Comparison of ENCODE assay signal across 28 cellular contexts in the genomic region with DNA sequence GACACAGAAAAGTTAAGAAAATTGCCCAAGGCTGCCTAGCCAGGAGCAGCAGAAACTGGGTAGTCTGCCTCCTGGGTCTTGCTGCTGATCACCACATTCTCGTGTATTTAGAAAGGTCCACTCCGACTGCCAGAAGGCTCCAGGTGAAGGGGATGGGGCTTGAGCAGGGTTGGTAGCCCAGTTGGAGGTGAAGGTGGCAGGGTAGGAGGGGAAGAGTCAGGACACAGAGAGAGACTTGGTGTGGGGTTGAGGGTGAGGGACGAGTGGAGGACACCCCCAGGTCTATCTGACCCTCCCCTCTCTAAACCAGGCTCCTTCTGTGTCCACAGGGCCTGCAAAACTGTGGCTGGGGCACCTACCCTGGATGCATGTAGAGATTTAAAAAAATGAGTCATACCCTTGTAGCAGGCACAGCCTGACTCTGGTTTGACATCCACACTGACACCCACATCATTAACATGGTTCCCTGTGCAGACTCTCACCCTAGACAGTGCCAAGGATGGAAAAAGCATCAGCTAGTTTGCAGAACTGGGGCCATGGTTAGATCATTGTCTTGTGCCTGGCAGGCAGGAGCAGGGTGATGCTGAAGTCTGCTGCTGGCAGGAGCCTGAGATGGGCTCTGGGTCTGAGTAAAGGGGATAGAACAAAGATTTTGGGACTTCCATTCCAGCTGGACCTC.
A peak's percentile ranks its signal among the peaks of the same experiment; 100 is the strongest.
DNase-seq lines count a peak whose midpoint lies in the region; ATAC-seq and TF ChIP-seq lines count a peak whose summit lies in the region.
"Had no signal": no experiment of that assay in that cellular context is flagged by ENCODE, and none has a peak within 500 bp of the region (broad histone marks: within the 10 kb centered on the region; RNA-seq: fewer than 3 reads in every experiment).

No MANE protein-coding gene starts in this region.

- no peak overlapping the region for H3K9ac ChIP-seq in mammary epithelial cell (ENCODE audit: insufficient read depth, low read length)
- H3K9ac ChIP-seq in fibroblast of lung (ENCODE audit: insufficient read depth, low read length), result no peak overlapping the region
- no peak overlapping the region for H3K9ac ChIP-seq in trophoblast cell (ENCODE audit: low read length)

- no peaks in the 10 kb centered on the region for H3K36me3 ChIP-seq in mammary epithelial cell (ENCODE audit: insufficient read depth, low read length)
- H3K36me3 ChIP-seq in breast epithelium, result no peaks in the 10 kb centered on the region
- no peaks in the 10 kb centered on the region for H3K36me3 ChIP-seq in fibroblast of lung (ENCODE audit: control insufficient read depth, insufficient read depth, low read length)
- no peaks in the 10 kb centered on the region for H3K36me3 ChIP-seq in trophoblast cell (ENCODE audit: control insufficient read depth in 1 of 2, insufficient read depth in 2 of 2, low read length in 2 of 2)
- no peaks in the 10 kb centered on the region for H3K36me3 ChIP-seq in effector memory CD4-positive, alpha-beta T cell (ENCODE audit: control insufficient read depth, insufficient read depth, low read length)
- H3K36me3 ChIP-seq: gastroesophageal sphincter, left lung, suprapubic skin had no signal

- H2BK5ac ChIP-seq in trophoblast cell (ENCODE audit: low read depth, low read length, poor library complexity), result peak overlapping the region; percentile 3

- peak overlapping the region; percentile 57 for H2BK120ac ChIP-seq in trophoblast cell (ENCODE audit: insufficient read depth, low read length, poor library complexity)

- POLR2A ChIA-PET in activated CD4-positive, alpha-beta T cell treated with anti-CD3 and anti-CD28 coated beads, Interleukin-2, amount 10 ng/mL, durations not matched to agents 7 days and 5 days (lab: Charles Lee), result no interaction called here

- H3K18ac ChIP-seq in trophoblast cell (ENCODE audit: low read length), result no peak overlapping the region

- CTCF ChIA-PET in mammary epithelial cell (lab: Charles Lee; ENCODE audit: low non-redundant PET), result no interaction called here
- CTCF ChIA-PET in activated CD4-positive, alpha-beta T cell treated with anti-CD3 and anti-CD28 coated beads, Interleukin-2, amount 10 ng/mL, durations not matched to agents 7 days and 5 days (lab: Charles Lee), result no interaction called here

- H2AK5ac ChIP-seq in trophoblast cell (ENCODE audit: low read length), result no peak overlapping the region

- H3K27ac ChIP-seq in mammary epithelial cell (ENCODE audit: insufficient read depth, low read depth, low read length), result no peak overlapping the region
- H3K27ac ChIP-seq in breast epithelium, result no peak overlapping the region
- H3K27ac ChIP-seq in fibroblast of lung (ENCODE audit: insufficient read depth, low read length), result no peak overlapping the region
- no peak overlapping the region for H3K27ac ChIP-seq in trophoblast cell (ENCODE audit: low read depth, low read length)
- H3K27ac ChIP-seq in effector memory CD4-positive, alpha-beta T cell (ENCODE audit: insufficient read depth, low read length, poor library complexity, severe bottlenecking), result no peak overlapping the region
- H3K27ac ChIP-seq: gastroesophageal sphincter, left lung, suprapubic skin had no signal

- intact Hi-C loops in mammary epithelial cell (cut with micrococcal nuclease), result loop anchor here (10.0 kb wide), 1 partner anchor 453 kb away; no protein-coding TSS in a partner anchor
- intact Hi-C loops in breast epithelium (cut with DNase I; ENCODE audit: low total_unique reads), result no loop called here

- H3K79me2 ChIP-seq in mammary epithelial cell (ENCODE audit: insufficient read depth, low read length), result no peaks in the 10 kb centered on the region
- no peaks in the 10 kb centered on the region for H3K79me2 ChIP-seq in fibroblast of lung (ENCODE audit: control insufficient read depth, insufficient read depth, low read length)
- H3K79me2 ChIP-seq in trophoblast cell (ENCODE audit: control insufficient read depth, insufficient read depth, low read length, poor library complexity), result peaks cover 3% of the 10 kb centered on the region

- in situ Hi-C loops in mammary epithelial cell (cut with MboI; ENCODE audit: low sequenced_read_pairs in 2 of 2), result no loop called here

- H3K27ac Mint-ChIP-seq in activated CD4-positive, alpha-beta T cell treated with anti-CD3 and anti-CD28 coated beads, Interleukin-2, amount 10 ng/mL, durations not matched to agents 7 days and 5 days, result no peak overlapping the region
- H3K27ac Mint-ChIP-seq: activated CD4-positive, alpha-beta T cell treated with anti-CD3 and anti-CD28 coated beads, Interleukin-2, amount 10 ng/mL, durations not matched to agents 24 days and 14 days; CD4-positive, alpha-beta T cell; immature natural killer cell had no signal

- peak overlapping the region; percentile 68 for H3K4me2 ChIP-seq in mammary epithelial cell (ENCODE audit: insufficient read depth, low read depth, low read length)
- no peak overlapping the region for H3K4me2 ChIP-seq in fibroblast of lung (ENCODE audit: extremely low read depth, insufficient read depth, low read length)
- no peak overlapping the region for H3K4me2 ChIP-seq in trophoblast cell (ENCODE audit: low read length)

- H4K8ac ChIP-seq in trophoblast cell (ENCODE audit: low read depth, low read length), result no peak overlapping the region

- 88% methylated on average over 3 of the region's 3 CpGs for WGBS in mammary epithelial cell (ENCODE audit: low coverage, missing lambda C conversion rate)
- WGBS in trophoblast cell (ENCODE audit: extremely low coverage, insufficient coverage, insufficient read length), result no CpG with 5 or more reads among the region's 3 CpGs

- DNase-seq in mammary epithelial cell, result peak; percentile 23
- no peak for DNase-seq in breast epithelium (ENCODE audit: low spot score in 2 of 2)
- DNase-seq in fibroblast of lung (ENCODE audit: low read depth in 2 of 2), result peak; percentile 6 to 32
- DNase-seq in trophoblast cell, result peak in 1 of 2 donors; percentile 7
- no peak for DNase-seq in activated CD4-positive, alpha-beta T cell treated with anti-CD3 and anti-CD28 coated beads, Interleukin-2, amount 10 ng/mL, durations not matched to agents 7 days and 5 days
- DNase-seq in effector memory CD4-positive, alpha-beta T cell, result no peak
- DNase-seq: activated CD4-positive, alpha-beta T cell treated with anti-CD3 and anti-CD28 coated beads, Interleukin-2, amount 10 ng/mL, durations not matched to agents 24 days and 14 days; activated naive CD4-positive, alpha-beta T cell; activated T-cell treated with anti-CD3 and anti-CD28 coated beads, Interleukin-2, amount 50 U/mL, for 48 hours; CD4-positive, alpha-beta T cell; EL; erythroblast; immature natural killer cell; left lung; NCI-H146; NCI-H524; PC-3; right cardiac atrium; SHP77 treated with DMSO at 0.1 percent for 48 hours; stimulated activated CD4-positive, alpha-beta T cell treated with anti-CD3 and anti-CD28 coated beads, Interleukin-2, amount 100 ng/mL, for 48 hours; SW 1271; T1000 had no signal

- no peaks in the 10 kb centered on the region for H3K4me1 Mint-ChIP-seq in activated CD4-positive, alpha-beta T cell treated with anti-CD3 and anti-CD28 coated beads, Interleukin-2, amount 10 ng/mL, durations not matched to agents 7 days and 5 days
- H3K4me1 Mint-ChIP-seq: activated CD4-positive, alpha-beta T cell treated with anti-CD3 and anti-CD28 coated beads, Interleukin-2, amount 10 ng/mL, durations not matched to agents 24 days and 14 days; immature natural killer cell had no signal

- TF ChIP-seq CTCF in mammary epithelial cell (conservative IDR thresholded peaks at IDR 0.05 in 1 of 2, IDR thresholded peaks at IDR 0.05 in 1 of 2; ENCODE audit: extremely low read depth in 1 of 2, insufficient read depth in 1 of 2, low read depth in 1 of 2, low read length in 2 of 2) (no peak), breast epithelium (IDR thresholded peaks at IDR 0.05) (no peak), fibroblast of lung (conservative IDR thresholded peaks at IDR 0.05 in 1 of 2, IDR thresholded peaks at IDR 0.05 in 1 of 2; ENCODE audit: low read depth in 1 of 2, low read length in 2 of 2) (no peak)

- H3K36me3 Mint-ChIP-seq in activated CD4-positive, alpha-beta T cell treated with anti-CD3 and anti-CD28 coated beads, Interleukin-2, amount 10 ng/mL, durations not matched to agents 7 days and 5 days (ENCODE audit: low read depth), result no peaks in the 10 kb centered on the region
- H3K36me3 Mint-ChIP-seq: brain, immature natural killer cell had no signal

- no peak overlapping the region for H4K12ac ChIP-seq in trophoblast cell (ENCODE audit: low read depth, low read length)

- no peak for TF ChIP-seq POLR2A in breast epithelium (IDR thresholded peaks at IDR 0.05)

- ATAC-seq in GM18858 (IDR thresholded peaks at IDR 0.05; ENCODE audit: unreplicated experiment), result no peak
- no peak for ATAC-seq in HG02938 (IDR thresholded peaks at IDR 0.05; ENCODE audit: unreplicated experiment)
- ATAC-seq: gastroesophageal sphincter, GM12878, left lung, PC-3, right cardiac atrium had no signal

- H3K4me3 ChIP-seq in mammary epithelial cell (replicated peaks in 1 of 3; ENCODE audit: insufficient read depth in 1 of 3, low read depth in 2 of 3, low read length in 3 of 3) (no peak overlapping the region), breast epithelium (no peak overlapping the region), fibroblast of lung (replicated peaks in 1 of 4; ENCODE audit: control extremely low read depth in 1 of 4, insufficient read depth in 1 of 4, low read depth in 3 of 4, low read length in 4 of 4) (no peak overlapping the region), trophoblast cell (ENCODE audit: low read depth, low read length) (no peak overlapping the region)
- no peak overlapping the region for H3K4me3 ChIP-seq in effector memory CD4-positive, alpha-beta T cell (ENCODE audit: insufficient read depth, low read depth, low read length, poor library complexity, severe bottlenecking)
- H3K4me3 ChIP-seq: gastroesophageal sphincter, GM12878, left lung, suprapubic skin had no signal

- peak overlapping the region; percentile 5 for H2BK12ac ChIP-seq in trophoblast cell (ENCODE audit: low read length)

- H3K14ac ChIP-seq in trophoblast cell (ENCODE audit: low read length), result peak overlapping the region; percentile 25

- H3K27me3 ChIP-seq in mammary epithelial cell (ENCODE audit: insufficient read depth, low read length), result no peaks in the 10 kb centered on the region
- H3K27me3 ChIP-seq in breast epithelium, result no peaks in the 10 kb centered on the region
- H3K27me3 ChIP-seq in fibroblast of lung (ENCODE audit: control insufficient read depth, insufficient read depth, low read length), result no peaks in the 10 kb centered on the region
- H3K27me3 ChIP-seq in trophoblast cell (ENCODE audit: insufficient read depth, low read length), result no peaks in the 10 kb centered on the region
- no peaks in the 10 kb centered on the region for H3K27me3 ChIP-seq in effector memory CD4-positive, alpha-beta T cell (replicated peaks; ENCODE audit: control insufficient read depth, insufficient read depth, low read length, poor library complexity, severe bottlenecking)
- H3K27me3 ChIP-seq: gastroesophageal sphincter, suprapubic skin had no signal

- dilution Hi-C loops in mammary epithelial cell (cut with HindIII; ENCODE audit: low sequenced_read_pairs), result no loop called here

- H3K9me3 ChIP-seq in mammary epithelial cell (replicated peaks; ENCODE audit: insufficient read depth, low read length) (no peaks in the 10 kb centered on the region), breast epithelium (no peaks in the 10 kb centered on the region), fibroblast of lung (ENCODE audit: control insufficient read depth, insufficient read depth, low read depth, low read length) (no peaks in the 10 kb centered on the region), trophoblast cell (ENCODE audit: insufficient read depth, low read depth, low read length) (no peaks in the 10 kb centered on the region)
- H3K9me3 ChIP-seq in effector memory CD4-positive, alpha-beta T cell (ENCODE audit: control insufficient read depth, low read length), result no peaks in the 10 kb centered on the region
- H3K9me3 ChIP-seq: gastroesophageal sphincter, left lung, suprapubic skin had no signal

- H3K4me3 Mint-ChIP-seq in activated CD4-positive, alpha-beta T cell treated with anti-CD3 and anti-CD28 coated beads, Interleukin-2, amount 10 ng/mL, durations not matched to agents 7 days and 5 days, result no peak overlapping the region
- H3K4me3 Mint-ChIP-seq: activated CD4-positive, alpha-beta T cell treated with anti-CD3 and anti-CD28 coated beads, Interleukin-2, amount 10 ng/mL, durations not matched to agents 24 days and 14 days; brain; CD4-positive, alpha-beta T cell; immature natural killer cell had no signal

- H3K4ac ChIP-seq in trophoblast cell (ENCODE audit: low read depth, low read length), result no peak overlapping the region

- no peaks in the 10 kb centered on the region for H3K9me3 Mint-ChIP-seq in activated CD4-positive, alpha-beta T cell treated with anti-CD3 and anti-CD28 coated beads, Interleukin-2, amount 10 ng/mL, durations not matched to agents 7 days and 5 days
- H3K9me3 Mint-ChIP-seq: activated CD4-positive, alpha-beta T cell treated with anti-CD3 and anti-CD28 coated beads, Interleukin-2, amount 10 ng/mL, durations not matched to agents 24 days and 14 days; CD4-positive, alpha-beta T cell had no signal

- H4K91ac ChIP-seq in trophoblast cell (ENCODE audit: low read depth, low read length), result peak overlapping the region; percentile 94

- peaks cover 19% of the 10 kb centered on the region for H3K79me1 ChIP-seq in trophoblast cell (ENCODE audit: low read length)

- no TSS peak for BruUV-seq in mammary epithelial cell (replicated peaks; lab: Mats Ljungman, UMichigan)

- no peak overlapping the region for H2AFZ ChIP-seq in mammary epithelial cell (ENCODE audit: low read depth, low read length)
- no peak overlapping the region for H2AFZ ChIP-seq in fibroblast of lung (ENCODE audit: low read length)
- no peak overlapping the region for H2AFZ ChIP-seq in trophoblast cell (ENCODE audit: insufficient read depth, low read length, poor library complexity)

- H3K27me3 Mint-ChIP-seq in activated CD4-positive, alpha-beta T cell treated with anti-CD3 and anti-CD28 coated beads, Interleukin-2, amount 10 ng/mL, durations not matched to agents 7 days and 5 days, result no peaks in the 10 kb centered on the region
- H3K27me3 Mint-ChIP-seq: activated CD4-positive, alpha-beta T cell treated with anti-CD3 and anti-CD28 coated beads, Interleukin-2, amount 10 ng/mL, durations not matched to agents 24 days and 14 days had no signal

- H4K20me1 ChIP-seq in mammary epithelial cell (ENCODE audit: insufficient read depth, low read length) (no peaks in the 10 kb centered on the region), fibroblast of lung (ENCODE audit: control insufficient read depth, extremely low read depth, insufficient read depth, low read length) (no peaks in the 10 kb centered on the region)

- H3K4me1 ChIP-seq in mammary epithelial cell (ENCODE audit: insufficient read depth, low read length) (peaks cover 36% of the 10 kb centered on the region), breast epithelium (no peaks in the 10 kb centered on the region), fibroblast of lung (ENCODE audit: control insufficient read depth, extremely low read depth, insufficient read depth, low read length) (no peaks in the 10 kb centered on the region), trophoblast cell (ENCODE audit: control insufficient read depth in 1 of 2, insufficient read depth in 2 of 2, low read length in 2 of 2) (peaks cover 21 to 28% of the 10 kb centered on the region in 2 experiments)
- H3K4me1 ChIP-seq in effector memory CD4-positive, alpha-beta T cell (ENCODE audit: control insufficient read depth, insufficient read depth, low read length, poor library complexity, severe bottlenecking), result no peaks in the 10 kb centered on the region
- H3K4me1 ChIP-seq: gastroesophageal sphincter, left lung, suprapubic skin had no signal

- no peak overlapping the region for H3K23ac ChIP-seq in trophoblast cell (ENCODE audit: low read length)

Comparison
In these comparisons a context has a peak if more than half of its experiments do, and no peak if none do; other contexts are left out.
1. DNase-seq: peak in mammary epithelial cell (single experiment) and fibroblast of lung (2 of 2); none in breast epithelium (0 of 2), activated CD4-positive, alpha-beta T cell treated with anti-CD3 and anti-CD28 coated beads, Interleukin-2, amount 10 ng/mL, durations not matched to agents 7 days and 5 days (single experiment) and effector memory CD4-positive, alpha-beta T cell (0 of 3).